16 cellular contexts compared by ENCODE assay signal in genomic region chr22:33659423-33659822, GRCh38.
DNase-seq lines count a peak whose midpoint lies in the region; ATAC-seq and TF ChIP-seq lines count a peak whose summit lies in the region.
"Had no signal": no experiment of that assay in that cellular context is flagged by ENCODE, and none has a peak within 500 bp of the region (broad histone marks: within the 10 kb centered on the region; RNA-seq: fewer than 3 reads in every experiment).

No MANE protein-coding gene starts in this region.

- 63 to 74% methylated on average over 2 of the region's 2 CpGs for WGBS in body of pancreas, 2 donors
- no CpG with 5 or more reads among the region's 2 CpGs for WGBS in neuronal stem cell (ENCODE audit: extremely low coverage in 2 of 2, insufficient read length in 2 of 2, insufficient replicate concordance in 1 of 2), 2 donors

- no peak overlapping the region for H3K9ac ChIP-seq in rectal smooth muscle tissue (ENCODE audit: low read length)
- no peak overlapping the region for H3K9ac ChIP-seq in neuronal stem cell (ENCODE audit: low read depth, low read length, poor library complexity)

- no peaks in the 10 kb centered on the region for H3K36me3 ChIP-seq in body of pancreas (replicated peaks in 1 of 2; ENCODE audit: insufficient read depth in 1 of 2, low read depth in 2 of 2)
- no peaks in the 10 kb centered on the region for H3K36me3 ChIP-seq in rectal smooth muscle tissue (ENCODE audit: control insufficient read depth, insufficient read depth, low read length)
- H3K36me3 ChIP-seq in vagina, result no peaks in the 10 kb centered on the region
- H3K36me3 ChIP-seq in neuronal stem cell (replicated peaks in 1 of 2; ENCODE audit: control insufficient read depth in 2 of 2, insufficient read depth in 2 of 2, low read length in 2 of 2), result no peaks in the 10 kb centered on the region
- H3K36me3 ChIP-seq: breast epithelium, neutrophil had no signal

- no peak overlapping the region for H3K4me2 ChIP-seq in neuronal stem cell (ENCODE audit: insufficient read depth, low read length, poor library complexity, severe bottlenecking)

- no peaks in the 10 kb centered on the region for H3K79me1 ChIP-seq in neuronal stem cell (ENCODE audit: low read depth, low read length)

- no peak overlapping the region for H2BK120ac ChIP-seq in neuronal stem cell (ENCODE audit: low read depth, low read length)

- H3K27me3 ChIP-seq in body of pancreas (no peaks in the 10 kb centered on the region), rectal smooth muscle tissue (ENCODE audit: control insufficient read depth, insufficient read depth, low read length) (no peaks in the 10 kb centered on the region), vagina (no peaks in the 10 kb centered on the region), neuronal stem cell (ENCODE audit: control insufficient read depth in 3 of 3, insufficient read depth in 3 of 3, low read depth in 1 of 3, low read length in 3 of 3) (no peaks in the 10 kb centered on the region)
- H3K27me3 ChIP-seq: breast epithelium, neutrophil had no signal

- no peak overlapping the region for H2BK15ac ChIP-seq in neuronal stem cell (ENCODE audit: low read length)

- H2BK12ac ChIP-seq in neuronal stem cell (ENCODE audit: low read length), result no peak overlapping the region

- intact Hi-C loops in body of pancreas (cut with DNase I), result no loop called here
- intact Hi-C loops in left ventricle myocardium superior (cut with micrococcal nuclease), result no loop called here
- intact Hi-C loops in vagina (cut with DNase I), result loop anchor here (2.0 to 10.0 kb wide), 2 partner anchors 125 to 261 kb away; partner anchors contain the start of gene LARGE1

- ATAC-seq in body of pancreas, result peak; percentile 24
- peak; percentile 57 for ATAC-seq in left ventricle myocardium superior

- H3K4me1 ChIP-seq in body of pancreas (peaks cover 7% of the 10 kb centered on the region), rectal smooth muscle tissue (ENCODE audit: control insufficient read depth, insufficient read depth, low read length) (peaks cover 6% of the 10 kb centered on the region), vagina (peaks cover 30% of the 10 kb centered on the region), neuronal stem cell (ENCODE audit: control insufficient read depth in 2 of 2, insufficient read depth in 1 of 2, low read depth in 1 of 2, low read length in 2 of 2) (peaks cover 7 to 19% of the 10 kb centered on the region in 2 donors)
- H3K4me1 ChIP-seq: breast epithelium had no signal

- no peak overlapping the region for H3K23ac ChIP-seq in neuronal stem cell (ENCODE audit: low read depth, low read length, poor library complexity)

- TF ChIP-seq CTCF in body of pancreas (IDR thresholded peaks at IDR 0.05), result no peak
- no peak for TF ChIP-seq CTCF in vagina (IDR thresholded peaks at IDR 0.05)

- no peak overlapping the region for H2BK5ac ChIP-seq in neuronal stem cell (ENCODE audit: low read length)

- no peak overlapping the region for H2AFZ ChIP-seq in neuronal stem cell (ENCODE audit: low read length)

- no peak overlapping the region for H3K14ac ChIP-seq in neuronal stem cell (ENCODE audit: low read length)

- H3K9me3 ChIP-seq in body of pancreas, result no peaks in the 10 kb centered on the region
- H3K9me3 ChIP-seq in vagina, result no peaks in the 10 kb centered on the region
- peaks cover 3 to 8% of the 10 kb centered on the region in 2 donors for H3K9me3 ChIP-seq in neuronal stem cell (replicated peaks in 1 of 2; ENCODE audit: control insufficient read depth in 2 of 2, insufficient read depth in 1 of 2, low read depth in 1 of 2, low read length in 2 of 2)
- H3K9me3 ChIP-seq: breast epithelium, neutrophil had no signal

- TF ChIP-seq POLR2A in body of pancreas (IDR thresholded peaks at IDR 0.05) (no peak), vagina (IDR thresholded peaks at IDR 0.05) (no peak)

- DNase-seq in body of pancreas, result peak in 1 of 4 donors; percentile 3
- no peak for DNase-seq in left ventricle myocardium superior
- DNase-seq in vagina (ENCODE audit: extremely low spot score in 2 of 2), result peak in 1 of 2 donors; percentile 89
- DNase-seq in neuronal stem cell (ENCODE audit: low spot score), result no peak
- DNase-seq in SKM-1 treated with dmso at 0.1 percent for 144 hours (lab: John Stamatoyannopoulos, UW; ENCODE audit: unreplicated experiment), result no peak
- no peak for DNase-seq in OCI-M1 (lab: John Stamatoyannopoulos, UW)
- DNase-seq: activated CD4-positive, alpha-beta T cell treated with anti-CD3 and anti-CD28 coated beads, Interleukin-2, amount 10 ng/mL, durations not matched to agents 24 days and 14 days; activated naive CD4-positive, alpha-beta T cell treated with anti-CD3 and anti-CD28 coated beads, Interleukin-2, amount 10 ng/mL, durations not matched to agents 7 days and 5 days; DMS79 treated with DMSO at 0.1 percent for 48 hours; effector memory CD4-positive, alpha-beta T cell; Karpas-422; mesendoderm; NCI-H1417 treated with DMSO at 0.1 percent for 48 hours had no signal

- H3K4ac ChIP-seq in neuronal stem cell (ENCODE audit: low read length), result no peak overlapping the region

- no peak overlapping the region for H2AK5ac ChIP-seq in neuronal stem cell (ENCODE audit: low read depth, low read length)

- H4K8ac ChIP-seq in neuronal stem cell (ENCODE audit: low read depth, low read length), result no peak overlapping the region

- H4K91ac ChIP-seq in neuronal stem cell (ENCODE audit: low read depth, low read length, poor library complexity), result no peak overlapping the region

- no peak overlapping the region for H3K18ac ChIP-seq in neuronal stem cell (ENCODE audit: low read length)

- peak overlapping the region in 1 of 4 donors; percentile 12 for H3K27ac ChIP-seq in body of pancreas
- peak overlapping the region; percentile 60 for H3K27ac ChIP-seq in rectal smooth muscle tissue (ENCODE audit: low read depth, low read length)
- peak overlapping the region; percentile 53 for H3K27ac ChIP-seq in vagina
- H3K27ac ChIP-seq in neuronal stem cell (replicated peaks; ENCODE audit: low read length), result no peak overlapping the region
- H3K27ac ChIP-seq: neutrophil had no signal

- H3K4me3 ChIP-seq in body of pancreas (no peak overlapping the region), rectal smooth muscle tissue (ENCODE audit: low read length) (no peak overlapping the region), vagina (no peak overlapping the region), neuronal stem cell (ENCODE audit: low read length in 2 of 2) (no peak overlapping the region)
- H3K4me3 ChIP-seq: breast epithelium had no signal
